10 cellular contexts compared by ENCODE assay signal in the genomic region with DNA sequence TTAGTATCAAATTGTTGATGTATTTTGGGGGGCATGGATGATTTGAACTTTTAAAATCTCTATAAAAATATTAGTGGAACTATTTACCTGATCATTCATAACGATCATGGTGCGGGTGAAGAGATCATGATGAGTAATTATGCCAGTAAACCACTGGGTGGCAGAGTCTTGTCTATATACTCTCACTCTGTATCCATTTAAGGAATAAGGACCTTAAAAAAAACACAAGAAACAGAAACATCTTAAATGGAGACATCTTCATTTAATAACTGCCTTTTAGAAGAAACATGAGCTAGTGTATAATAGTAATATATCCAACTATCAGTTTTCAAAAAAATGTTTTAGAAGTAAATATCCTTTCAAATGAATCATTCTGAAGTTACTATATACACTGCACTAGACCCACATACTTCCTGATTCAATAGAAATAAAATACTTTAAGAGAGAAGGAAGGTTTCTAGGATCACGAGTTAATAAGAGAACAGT.
DNase-seq lines count a peak whose midpoint lies in the region; ATAC-seq and TF ChIP-seq lines count a peak whose summit lies in the region.
"Had no signal": no experiment of that assay in that cellular context is flagged by ENCODE, and none has a peak within 500 bp of the region (broad histone marks: within the 10 kb centered on the region; RNA-seq: fewer than 3 reads in every experiment).

No MANE protein-coding gene starts in this region.

- H3K27ac ChIP-seq in gastroesophageal sphincter: peak overlapping the region in 1 of 4 donors; percentile 37
- H3K27ac ChIP-seq: SJCRH30, skin epidermis had no signal

- TF ChIP-seq POLR2A in gastroesophageal sphincter (IDR thresholded peaks at IDR 0.05): no peak

- no peak for TF ChIP-seq EP300 in gastroesophageal sphincter (IDR thresholded peaks at IDR 0.05)

- H3K4me1 ChIP-seq in gastroesophageal sphincter: peaks cover 6 to 40% (median 6%) of the 10 kb centered on the region in 3 donors
- H3K4me1 ChIP-seq: SJCRH30 had no signal

- H3K27ac Mint-ChIP-seq in activated CD8-positive, alpha-beta T cell treated with anti-CD3 and anti-CD28 coated beads for 36 hours: peak overlapping the region; percentile 32

- DNase-seq in AML-193 (lab: John Stamatoyannopoulos, UW) (peak; percentile 55 to 82), NCI-H1436 treated with DMSO at 0.1 percent for 48 hours (lab: John Stamatoyannopoulos, UW) (peak; percentile 8), putamen (ENCODE audit: low spot score) (peak; percentile 52), ureter (ENCODE audit: low spot score) (no peak)
- DNase-seq in activated CD8-positive, alpha-beta T cell treated with anti-CD3 and anti-CD28 coated beads for 36 hours: peak; percentile 21

- H3K36me3 Mint-ChIP-seq in activated CD8-positive, alpha-beta T cell treated with anti-CD3 and anti-CD28 coated beads for 36 hours (ENCODE audit: low read depth): peaks cover 42% of the 10 kb centered on the region

- WGBS in gastroesophageal sphincter (ENCODE audit: low coverage in 1 of 2), 2 donors: 7 to 17% methylated on average over 1 to 3 of the region's 3 CpGs

- peaks cover 0 to 24% of the 10 kb centered on the region in 2 donors for H3K36me3 ChIP-seq in gastroesophageal sphincter

- no peak overlapping the region for H3K4me3 ChIP-seq in gastroesophageal sphincter
- H3K4me3 ChIP-seq: SJCRH30, skin epidermis had no signal

- POLR2A ChIA-PET in activated CD8-positive, alpha-beta T cell treated with anti-CD3 and anti-CD28 coated beads for 36 hours (lab: Charles Lee): interaction anchor here (1.5 kb wide), 1 partner anchor 412 kb away, joined by 3 read pairs; no protein-coding TSS in a partner anchor

- no peaks in the 10 kb centered on the region for H3K27me3 Mint-ChIP-seq in activated CD8-positive, alpha-beta T cell treated with anti-CD3 and anti-CD28 coated beads for 36 hours

- CTCF ChIA-PET in activated CD8-positive, alpha-beta T cell treated with anti-CD3 and anti-CD28 coated beads for 36 hours (lab: Charles Lee): interaction anchor here (0.6 to 4.1 kb wide), 17 partner anchors 11 to 502 kb away, joined by 3 to 23 read pairs (median 4); no protein-coding TSS in a partner anchor

- H3K27me3 ChIP-seq in gastroesophageal sphincter: no peaks in the 10 kb centered on the region
- H3K27me3 ChIP-seq: SJCRH30 had no signal

- no peak overlapping the region for H3K4me3 Mint-ChIP-seq in activated CD8-positive, alpha-beta T cell treated with anti-CD3 and anti-CD28 coated beads for 36 hours

- H3K4me1 Mint-ChIP-seq in activated CD8-positive, alpha-beta T cell treated with anti-CD3 and anti-CD28 coated beads for 36 hours (ENCODE audit: low read depth): peaks cover 60% of the 10 kb centered on the region

- intact Hi-C loops in activated CD8-positive, alpha-beta T cell treated with anti-CD3 and anti-CD28 coated beads for 36 hours (cut with micrococcal nuclease): loop anchor here (2.0 to 5.0 kb wide), 3 partner anchors 52 to 505 kb away; no protein-coding TSS in a partner anchor

- TF ChIP-seq CTCF in GM12874 (IDR thresholded peaks at IDR 0.05; ENCODE audit: insufficient read depth, low read depth, low read length): peak; percentile 40; the same call in 1 of the 2 replicates
- peak; percentile 78 for TF ChIP-seq CTCF in activated CD8-positive, alpha-beta T cell treated with anti-CD3 and anti-CD28 coated beads for 36 hours (IDR thresholded peaks at IDR 0.05)
- peak; percentile 67 to 83 (median 72) for TF ChIP-seq CTCF in gastroesophageal sphincter (IDR thresholded peaks at IDR 0.05)

- ATAC-seq in HG02610 (IDR thresholded peaks at IDR 0.05; ENCODE audit: unreplicated experiment) (peak; percentile 91), gastroesophageal sphincter (peak; percentile 69)
- ATAC-seq in activated CD8-positive, alpha-beta T cell treated with anti-CD3 and anti-CD28 coated beads for 36 hours: peak; percentile 88

- no peaks in the 10 kb centered on the region for H3K9me3 Mint-ChIP-seq in activated CD8-positive, alpha-beta T cell treated with anti-CD3 and anti-CD28 coated beads for 36 hours

- H3K9me3 ChIP-seq in gastroesophageal sphincter: no peaks in the 10 kb centered on the region
- H3K9me3 ChIP-seq: SJCRH30 had no signal
